10 cellular contexts compared by ENCODE assay signal in genomic region chr5:32138839-32139493, GRCh38. TPM values are rescaled to one million over a fixed set of nuclear protein-coding genes. Genes with fewer than 3 reads are reported as not detected.
DNase-seq lines count a peak whose midpoint lies in the region; ATAC-seq and TF ChIP-seq lines count a peak whose summit lies in the region.
"Had no signal": no experiment of that assay in that cellular context is flagged by ENCODE, and none has a peak within 500 bp of the region (broad histone marks: within the 10 kb centered on the region; RNA-seq: fewer than 3 reads in every experiment).

No MANE protein-coding gene starts in this region.

- H3K36me3 Mint-ChIP-seq in T-helper 1 cell treated with Interleukin-12 subunit alpha and Interleukin-12 subunit beta and Interleukin-4 antibody, amounts not matched to agents 30 μg/mL and 1 μg/mL, for 36 hours (ENCODE audit: low read depth), result peaks cover 18% of the 10 kb centered on the region
- peaks cover 29% of the 10 kb centered on the region for H3K36me3 Mint-ChIP-seq in mesothelial cell of epicardium

- H3K9me2 ChIP-seq in hepatocyte (replicated peaks; ENCODE audit: insufficient read depth), result no peaks in the 10 kb centered on the region

- no peak for ATAC-seq in HG02852 (IDR thresholded peaks at IDR 0.05; ENCODE audit: unreplicated experiment)
- no peak for ATAC-seq in GM21529 (IDR thresholded peaks at IDR 0.05; ENCODE audit: unreplicated experiment)

- no peaks in the 10 kb centered on the region for H3K9me3 Mint-ChIP-seq in T-helper 1 cell treated with Interleukin-12 subunit alpha and Interleukin-12 subunit beta and Interleukin-4 antibody, amounts not matched to agents 30 μg/mL and 1 μg/mL, for 36 hours
- no peaks in the 10 kb centered on the region for H3K9me3 Mint-ChIP-seq in mesothelial cell of epicardium

- H4K20me1 ChIP-seq in hepatocyte (ENCODE audit: insufficient read depth, poor library complexity, severe bottlenecking), result peaks cover 48% of the 10 kb centered on the region

- DNase-seq in activated CD8-positive, alpha-beta memory T cell treated with anti-CD3 and anti-CD28 coated beads, Interleukin-2, amount 50 U/mL, for 48 hours, result peak; percentile 81
- DNase-seq in mesothelial cell of epicardium (ENCODE audit: low spot score in 2 of 2, unreplicated experiment in 2 of 2), result no peak
- peak; percentile 61 to 67 for DNase-seq in stimulated activated CD8-positive, alpha-beta memory T cell treated with anti-CD3 and anti-CD28 coated beads, Interleukin-15, amount 100 ng/mL, for 48 hours (ENCODE audit: low read depth in 2 of 2)
- no peak for DNase-seq in SHP77 treated with DMSO at 0.1 percent for 48 hours (lab: John Stamatoyannopoulos, UW)
- no peak for DNase-seq in hepatocyte (ENCODE audit: low spot score)
- DNase-seq: effector CD8-positive, alpha-beta T cell; NCI-H2029 treated with DMSO at 0.1 percent for 48 hours had no signal

- H3K4me3 Mint-ChIP-seq in T-helper 1 cell treated with Interleukin-12 subunit alpha and Interleukin-12 subunit beta and Interleukin-4 antibody, amounts not matched to agents 30 μg/mL and 1 μg/mL, for 36 hours, result no peak overlapping the region
- no peak overlapping the region for H3K4me3 Mint-ChIP-seq in mesothelial cell of epicardium

- H3K27me3 ChIP-seq in hepatocyte, result no peaks in the 10 kb centered on the region

- H3K36me3 ChIP-seq in hepatocyte (replicated peaks; ENCODE audit: insufficient read depth, low read depth), result no peaks in the 10 kb centered on the region

- H3K79me2 ChIP-seq in hepatocyte, result peaks cover 80% of the 10 kb centered on the region

- WGBS in hepatocyte (ENCODE audit: low lambda C conversion rate, missing lambda C conversion rate), result 97% methylated on average over 7 of the region's 7 CpGs

- no peaks in the 10 kb centered on the region for H3K9me3 ChIP-seq in hepatocyte (ENCODE audit: low read depth)

- peaks cover 18% of the 10 kb centered on the region for H3K4me1 Mint-ChIP-seq in T-helper 1 cell treated with Interleukin-12 subunit alpha and Interleukin-12 subunit beta and Interleukin-4 antibody, amounts not matched to agents 30 μg/mL and 1 μg/mL, for 36 hours (ENCODE audit: low read depth)
- H3K4me1 Mint-ChIP-seq in mesothelial cell of epicardium, result peaks cover 8% of the 10 kb centered on the region

- H3K27ac ChIP-seq in hepatocyte, result no peak overlapping the region

- H3K4me2 ChIP-seq in hepatocyte, result no peak overlapping the region

- no peak overlapping the region for H3K4me3 ChIP-seq in hepatocyte

- TF ChIP-seq CTCF in mesothelial cell of epicardium (IDR thresholded peaks at IDR 0.05; ENCODE audit: unreplicated experiment) (no peak), hepatocyte (IDR thresholded peaks at IDR 0.05; ENCODE audit: poor library complexity) (no peak)

- H3K27me3 Mint-ChIP-seq in T-helper 1 cell treated with Interleukin-12 subunit alpha and Interleukin-12 subunit beta and Interleukin-4 antibody, amounts not matched to agents 30 μg/mL and 1 μg/mL, for 36 hours (ENCODE audit: low read depth), result no peaks in the 10 kb centered on the region
- H3K27me3 Mint-ChIP-seq in mesothelial cell of epicardium (ENCODE audit: low read depth), result no peaks in the 10 kb centered on the region

- no peaks in the 10 kb centered on the region for H3K4me1 ChIP-seq in hepatocyte (ENCODE audit: insufficient read depth)

- peak overlapping the region; percentile 2 for H3K27ac Mint-ChIP-seq in T-helper 1 cell treated with Interleukin-12 subunit alpha and Interleukin-12 subunit beta and Interleukin-4 antibody, amounts not matched to agents 30 μg/mL and 1 μg/mL, for 36 hours
- peak overlapping the region; percentile 65 for H3K27ac Mint-ChIP-seq in mesothelial cell of epicardium

- H2AFZ ChIP-seq in hepatocyte, result no peak overlapping the region

RNA-seq across cellular contexts. Expression of gene GOLPH3, which starts 35.2 kb away (rescaled TPM):
- 66.2 to 73.7 TPM (median 68.8 TPM) in 3 replicates for total RNA-seq in mesothelial cell of epicardium
- total RNA-seq in hepatocyte, result 115 and 122 TPM in 2 replicates
- polyA plus RNA-seq in hepatocyte, result 122 and 145 TPM in 2 replicates

Comparison
In these comparisons a context has a peak if more than half of its experiments do, and no peak if none do; other contexts are left out.
1. DNase-seq: peak in activated CD8-positive, alpha-beta memory T cell treated with anti-CD3 and anti-CD28 coated beads, Interleukin-2, amount 50 U/mL, for 48 hours (single experiment) and stimulated activated CD8-positive, alpha-beta memory T cell treated with anti-CD3 and anti-CD28 coated beads, Interleukin-15, amount 100 ng/mL, for 48 hours (2 of 2); none in mesothelial cell of epicardium (0 of 2), SHP77 treated with DMSO at 0.1 percent for 48 hours (single experiment) and hepatocyte (single experiment).